ENCODE assay signal across 8 cellular contexts in genomic region chr14:20970983-20971704, GRCh38. TPM values are rescaled to one million over a fixed set of nuclear protein-coding genes. Genes with fewer than 3 reads are reported as not detected.
DNase-seq lines count a peak whose midpoint lies in the region; ATAC-seq and TF ChIP-seq lines count a peak whose summit lies in the region.

No MANE protein-coding gene starts in this region.

- peak overlapping the region; percentile 63 for H3K4me3 ChIP-seq in OCI-LY1 (ENCODE audit: low read depth, low read length, poor library complexity, severe bottlenecking)
- H3K4me3 ChIP-seq in mucosa of rectum (ENCODE audit: low read length in 2 of 2), result peak overlapping the region; percentile 65 to 73

- TF ChIP-seq CTCF in Calu3 (IDR thresholded peaks at IDR 0.05; ENCODE audit: unreplicated experiment), result peak; percentile 69
- peak; percentile 90 for TF ChIP-seq CTCF in OCI-LY1 (IDR thresholded peaks at IDR 0.05; ENCODE audit: low read length)

- peaks cover 28% of the 10 kb centered on the region for H3K27me3 Mint-ChIP-seq in Calu3 (ENCODE audit: unreplicated experiment)

- H3K4me3 Mint-ChIP-seq in Calu3 (ENCODE audit: low read depth, unreplicated experiment), result peak overlapping the region; percentile 85

- no peaks in the 10 kb centered on the region for H4K20me1 ChIP-seq in OCI-LY1 (ENCODE audit: insufficient read depth, low read length)

- peaks cover 17% of the 10 kb centered on the region for H3K4me1 Mint-ChIP-seq in Calu3 (ENCODE audit: low read depth, unreplicated experiment)

- BruUV-seq in Calu3 (replicated peaks; lab: Mats Ljungman, UMichigan), result no TSS peak

- peak overlapping the region; percentile 79 for H3K4me2 ChIP-seq in OCI-LY1 (ENCODE audit: low read length)

- DNase-seq in Calu3, result peak; percentile 86
- peak; percentile 85 for DNase-seq in HT1080 (ENCODE audit: low read depth)
- peak; percentile 64 for DNase-seq in activated T-cell treated with anti-CD3 and anti-CD28 coated beads for 1 hour (ENCODE audit: low read depth)
- DNase-seq in erythroblast (lab: John Stamatoyannopoulos, UW), result peak; percentile 84 to 90
- DNase-seq in stimulated activated CD8-positive, alpha-beta memory T cell treated with anti-CD3 and anti-CD28 coated beads, Interleukin-4, amount 100 ng/mL, for 24 hours (ENCODE audit: low read depth), result peak; percentile 69

- no peaks in the 10 kb centered on the region for H3K79me2 ChIP-seq in OCI-LY1 (ENCODE audit: insufficient read depth, low read length)

- peak; percentile 95 for ATAC-seq in GM21381 (IDR thresholded peaks at IDR 0.05; ENCODE audit: unreplicated experiment)

- no peaks in the 10 kb centered on the region for H3F3A ChIP-seq in OCI-LY1 (ENCODE audit: insufficient read depth, low read length)

- peak overlapping the region; percentile 39 for H3K27ac Mint-ChIP-seq in Calu3 (ENCODE audit: unreplicated experiment)

- CTCF ChIA-PET in Calu3 (lab: Charles Lee), result interaction anchor here (0.5 to 3.0 kb wide), 18 partner anchors 8 to 323 kb away, joined by 3 to 33 read pairs (median 4); partner anchors contain the start of gene SLC39A2

- H3K4me1 ChIP-seq in OCI-LY1 (ENCODE audit: insufficient read depth, low read length, severe bottlenecking) (peaks cover 9% of the 10 kb centered on the region), mucosa of rectum (ENCODE audit: control insufficient read depth in 2 of 2, insufficient read depth in 2 of 2, low read length in 2 of 2) (peaks cover 3% of the 10 kb centered on the region in 2 donors)

- intact Hi-C loops in Calu3 (cut with micrococcal nuclease; ENCODE audit: unreplicated experiment), result loop anchor here (1.0 to 5.0 kb wide), 2 partner anchors 114 to 274 kb away; no protein-coding TSS in a partner anchor

- no peaks in the 10 kb centered on the region for H3K9me3 ChIP-seq in OCI-LY1 (ENCODE audit: low read length)
- H3K9me3 ChIP-seq in mucosa of rectum (ENCODE audit: control insufficient read depth in 2 of 2, low read length in 2 of 2), result no peaks in the 10 kb centered on the region

- TF ChIP-seq POLR2A in erythroblast (IDR thresholded peaks at IDR 0.05; ENCODE audit: low read length), result no peak

- H3K9me2 ChIP-seq in OCI-LY1 (ENCODE audit: low read depth, low read length), result no peaks in the 10 kb centered on the region

- H3K9me3 Mint-ChIP-seq in Calu3 (ENCODE audit: low read depth, unreplicated experiment), result no peaks in the 10 kb centered on the region

- H3K27me3 ChIP-seq in OCI-LY1 (ENCODE audit: insufficient read depth, low read length), result no peaks in the 10 kb centered on the region
- no peaks in the 10 kb centered on the region for H3K27me3 ChIP-seq in mucosa of rectum (ENCODE audit: control insufficient read depth in 2 of 2, insufficient read depth in 2 of 2, low read length in 2 of 2)

- H3K9ac ChIP-seq in OCI-LY1 (ENCODE audit: low read length) (peak overlapping the region; percentile 64), mucosa of rectum (ENCODE audit: low read depth in 1 of 2, low read length in 2 of 2) (peak overlapping the region; percentile 38 to 65)

- H3K36me3 Mint-ChIP-seq in Calu3 (ENCODE audit: insufficient read depth, unreplicated experiment), result peaks cover 10% of the 10 kb centered on the region

- no peak overlapping the region for H2AFZ ChIP-seq in OCI-LY1 (ENCODE audit: low read length)

- H3K36me3 ChIP-seq in OCI-LY1 (ENCODE audit: insufficient read depth, low read length), result no peaks in the 10 kb centered on the region
- no peaks in the 10 kb centered on the region for H3K36me3 ChIP-seq in mucosa of rectum (ENCODE audit: control insufficient read depth in 2 of 2, insufficient read depth in 2 of 2, low read length in 2 of 2)

- H3K27ac ChIP-seq in OCI-LY1 (ENCODE audit: low read depth, low read length, poor library complexity, severe bottlenecking) (no peak overlapping the region), mucosa of rectum (ENCODE audit: low read depth in 2 of 2, low read length in 2 of 2) (peak overlapping the region in 1 of 2 donors; percentile 10)

RNA-seq across cellular contexts. Expression of gene RNASE2, which starts 15.9 kb away (rescaled TPM):
- total RNA-seq in Calu3 (2022), result not detected in 2 replicates
- not detected in 2 replicates for total RNA-seq in HT1080 (2014; rRNA removed; shearing (Covaris generic))
- polyA plus RNA-seq in HT1080 (2015; cell fraction: cytosol; rRNA removed), result not detected in 2 replicates
- polyA plus RNA-seq in HT1080 (2015; cell fraction: nucleus; rRNA removed), result not detected in 2 replicates

RNA-seq across cellular contexts. Expression of gene METTL17, which starts 18.6 kb away (rescaled TPM):
- total RNA-seq in Calu3 (2022), result 73.2 and 76.7 TPM in 2 replicates
- 100 and 101 TPM in 2 replicates for total RNA-seq in HT1080 (2014; rRNA removed; shearing (Covaris generic))
- polyA plus RNA-seq in HT1080 (2015; cell fraction: cytosol; rRNA removed), result 81.4 and 92.1 TPM in 2 replicates
- polyA plus RNA-seq in HT1080 (2015; cell fraction: nucleus; rRNA removed), result 484 and 486 TPM in 2 replicates

RNA-seq across cellular contexts. Expression of gene SLC39A2, which starts 27.9 kb away (rescaled TPM):
- not detected in 2 replicates for total RNA-seq in Calu3 (2022)
- total RNA-seq in HT1080 (2014; rRNA removed; shearing (Covaris generic)), result 0.05 TPM in 1 of 2 replicates, not detected in the other
- polyA plus RNA-seq in HT1080 (2015; cell fraction: cytosol; rRNA removed), result 0.05 TPM in 1 of 2 replicates, not detected in the other
- not detected in 2 replicates for polyA plus RNA-seq in HT1080 (2015; cell fraction: nucleus; rRNA removed)

RNA-seq across cellular contexts. Expression of gene NDRG2, which starts 53.7 kb away (rescaled TPM):
- total RNA-seq in Calu3 (2022), result 10.8 and 16.0 TPM in 2 replicates
- total RNA-seq in HT1080 (2014; rRNA removed; shearing (Covaris generic)), result 13.1 and 16.9 TPM in 2 replicates
- 4.9 and 6.4 TPM in 2 replicates for polyA plus RNA-seq in HT1080 (2015; cell fraction: cytosol; rRNA removed)
- polyA plus RNA-seq in HT1080 (2015; cell fraction: nucleus; rRNA removed), result 11.1 and 13.8 TPM in 2 replicates

RNA-seq across cellular contexts. Expression of gene TPPP2, which starts 58.9 kb away (rescaled TPM):
- not detected in 2 replicates for total RNA-seq in Calu3 (2022)
- not detected in 2 replicates for total RNA-seq in HT1080 (2014; rRNA removed; shearing (Covaris generic))
- not detected in 2 replicates for polyA plus RNA-seq in HT1080 (2015; cell fraction: cytosol; rRNA removed)
- not detected in 2 replicates for polyA plus RNA-seq in HT1080 (2015; cell fraction: nucleus; rRNA removed)
